Comparison of ENCODE assay signal across 8 cellular contexts in the genomic region with DNA sequence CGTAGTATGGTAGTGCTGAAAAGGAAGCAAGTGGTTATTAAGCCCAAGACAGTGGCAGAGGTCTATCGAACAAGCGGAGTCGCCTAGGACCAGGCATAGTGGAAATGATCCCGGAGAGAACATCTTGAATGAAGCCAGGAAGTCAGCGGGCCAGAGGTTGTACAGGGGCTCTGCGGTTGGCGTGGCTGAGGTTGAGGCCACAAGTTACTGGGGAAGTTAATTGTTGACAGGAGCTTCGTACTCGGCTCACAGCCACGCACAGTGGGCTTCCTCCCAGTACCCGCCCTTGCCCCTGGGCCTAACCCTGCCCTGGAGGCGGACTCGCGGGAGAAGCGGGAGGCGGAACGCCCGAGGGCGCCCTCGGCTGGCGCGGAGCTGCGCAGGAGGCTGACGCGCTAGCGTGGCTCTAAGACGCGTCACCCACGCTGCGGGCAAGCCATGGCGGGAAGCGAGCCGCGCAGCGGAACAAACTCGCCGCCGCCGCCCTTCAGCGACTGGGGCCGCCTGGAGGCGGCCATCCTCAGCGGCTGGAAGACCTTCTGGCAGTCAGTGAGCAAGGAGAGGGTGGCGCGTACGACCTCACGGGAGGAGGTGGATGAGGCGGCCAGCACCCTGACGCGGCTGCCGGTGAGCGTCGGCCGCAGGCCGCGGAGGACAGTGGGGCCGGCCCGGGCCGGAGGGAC. TPM values are rescaled to one million over a fixed set of nuclear protein-coding genes. Genes with fewer than 3 reads are reported as not detected.
DNase-seq lines count a peak whose midpoint lies in the region; TF ChIP-seq lines count a peak whose summit lies in the region.

A gene with protein sequence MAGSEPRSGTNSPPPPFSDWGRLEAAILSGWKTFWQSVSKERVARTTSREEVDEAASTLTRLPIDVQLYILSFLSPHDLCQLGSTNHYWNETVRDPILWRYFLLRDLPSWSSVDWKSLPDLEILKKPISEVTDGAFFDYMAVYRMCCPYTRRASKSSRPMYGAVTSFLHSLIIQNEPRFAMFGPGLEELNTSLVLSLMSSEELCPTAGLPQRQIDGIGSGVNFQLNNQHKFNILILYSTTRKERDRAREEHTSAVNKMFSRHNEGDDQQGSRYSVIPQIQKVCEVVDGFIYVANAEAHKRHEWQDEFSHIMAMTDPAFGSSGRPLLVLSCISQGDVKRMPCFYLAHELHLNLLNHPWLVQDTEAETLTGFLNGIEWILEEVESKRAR (plus strand): TSS at position 410 of the 683 bp plus-strand sequence. CDS start 29 bp downstream, at position 439.

- no peaks in the 10 kb centered on the region for H3K27me3 Mint-ChIP-seq in neural crest cell (ENCODE audit: low read depth)

- peak within 1 kb of the TSS; percentile 81 for H3K4me3 Mint-ChIP-seq in neural crest cell

- peak; percentile 82 for DNase-seq in G401 (ENCODE audit: low spot score)
- DNase-seq in H4 (ENCODE audit: low spot score) = peak; percentile 79
- peak; percentile 57 for DNase-seq in LNCaP clone FGC (ENCODE audit: low read depth)
- peak; percentile 82 for DNase-seq in activated effector memory CD4-positive, alpha-beta T cell treated with Interleukin-2 at 50 U/mL for 16 hours
- DNase-seq in fibroblast of the aortic adventitia (ENCODE audit: low read depth) = peak; percentile 80
- DNase-seq in neural crest cell (ENCODE audit: low read depth, low spot score) = peak; percentile 69
- DNase-seq in stromal cell of bone marrow (ENCODE audit: low read depth) = peak; percentile 69

- H3K4me3 ChIP-seq in LNCaP clone FGC (ENCODE audit: low read depth, low read length) (peak within 1 kb of the TSS; percentile 71), fibroblast of the aortic adventitia (ENCODE audit: low read depth, low read length) (peak within 1 kb of the TSS; percentile 68)

- H3K9me3 Mint-ChIP-seq in neural crest cell = no peaks in the 10 kb centered on the region

- peak; percentile 91 for TF ChIP-seq CTCF in LNCaP clone FGC (IDR thresholded peaks at IDR 0.05; ENCODE audit: control insufficient read depth, extremely low read depth, insufficient read depth)
- TF ChIP-seq CTCF in fibroblast of the aortic adventitia (IDR thresholded peaks at IDR 0.05; ENCODE audit: insufficient read depth, low read length) = peak; percentile 59
- TF ChIP-seq CTCF in neural crest cell (conservative IDR thresholded peaks at IDR 0.05) = peak; percentile 54

- peak within 1 kb of the TSS; percentile 96 for H3K27ac Mint-ChIP-seq in neural crest cell (ENCODE audit: unreplicated experiment)

- in situ Hi-C loops in G401 (cut with HindIII; ENCODE audit: low sequenced_read_pairs) = no loop called here

- H3K36me3 Mint-ChIP-seq in neural crest cell (ENCODE audit: low read depth) = peaks cover 2% of the 10 kb centered on the region

- peaks cover 14% of the 10 kb centered on the region for H3K4me1 Mint-ChIP-seq in neural crest cell

- TF ChIP-seq POLR2A in Raji (IDR thresholded peaks at IDR 0.05; ENCODE audit: insufficient read depth, low read depth, low read length) = peak; percentile 82

RNA-seq across cellular contexts. Expression of the gene that starts here (rescaled TPM):
- 9.8 and 19.5 TPM in 2 replicates for total RNA-seq in G401 (2014; rRNA removed; shearing (Covaris generic))
- 12.8 and 16.0 TPM in 2 replicates for total RNA-seq in H4 (2014; rRNA removed; shearing (Covaris generic))
- total RNA-seq in fibroblast of the aortic adventitia (ENCODE audit: low replicate concordance) (10.5 and 25.0 TPM in 2 replicates), neural crest cell (9.1 and 10.1 TPM in 2 replicates)

Comparison
In these comparisons a context has a peak if more than half of its experiments do, and no peak if none do; other contexts are left out.
1. Peak in every context shown above with its lines: DNase-seq and H3K4me3 ChIP-seq.